ENCODE assay signal across 1 cellular context in the genomic region with DNA sequence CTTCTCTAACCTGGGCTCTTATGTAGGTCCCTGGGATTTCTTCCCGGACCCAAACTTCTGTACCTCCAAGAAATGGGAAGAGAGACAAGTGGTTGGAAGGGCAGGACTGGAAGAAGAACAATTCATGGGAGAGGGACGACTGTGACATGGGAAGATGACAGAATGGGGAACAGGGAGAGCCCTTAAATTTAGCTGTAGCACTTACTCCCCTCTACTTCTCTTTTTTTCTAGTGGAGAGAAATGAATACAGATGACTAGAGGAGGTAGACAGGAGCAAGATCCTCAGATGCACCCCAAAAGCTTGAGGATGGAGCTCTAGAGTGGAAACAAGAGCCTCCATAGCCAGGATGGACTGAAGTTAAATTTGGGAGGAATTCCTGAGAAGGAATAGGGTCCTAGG.
TF ChIP-seq lines count a peak whose summit lies in the region.

No MANE protein-coding gene starts in this region.

TF ChIP-seq in GM12878, 131 proteins besides CTCF, POLR2A, EP300 and RAD21:
- TF ChIP-seq ETV6 (conservative IDR thresholded peaks at IDR 0.05 in 1 of 2, IDR thresholded peaks at IDR 0.05 in 1 of 2; ENCODE audit: borderline replicate concordance in 1 of 2, low read depth in 1 of 2): no peak
- peak; percentile 47; the same call in 1 of the 2 replicates for TF ChIP-seq SPI1 (IDR thresholded peaks at IDR 0.05; ENCODE audit: borderline replicate concordance, insufficient read depth, low read depth, low read length)
- TF ChIP-seq EED (IDR thresholded peaks at IDR 0.05; ENCODE audit: low read depth): peak; percentile 24; the same call in 1 of the 2 replicates
